In the genomic region with DNA sequence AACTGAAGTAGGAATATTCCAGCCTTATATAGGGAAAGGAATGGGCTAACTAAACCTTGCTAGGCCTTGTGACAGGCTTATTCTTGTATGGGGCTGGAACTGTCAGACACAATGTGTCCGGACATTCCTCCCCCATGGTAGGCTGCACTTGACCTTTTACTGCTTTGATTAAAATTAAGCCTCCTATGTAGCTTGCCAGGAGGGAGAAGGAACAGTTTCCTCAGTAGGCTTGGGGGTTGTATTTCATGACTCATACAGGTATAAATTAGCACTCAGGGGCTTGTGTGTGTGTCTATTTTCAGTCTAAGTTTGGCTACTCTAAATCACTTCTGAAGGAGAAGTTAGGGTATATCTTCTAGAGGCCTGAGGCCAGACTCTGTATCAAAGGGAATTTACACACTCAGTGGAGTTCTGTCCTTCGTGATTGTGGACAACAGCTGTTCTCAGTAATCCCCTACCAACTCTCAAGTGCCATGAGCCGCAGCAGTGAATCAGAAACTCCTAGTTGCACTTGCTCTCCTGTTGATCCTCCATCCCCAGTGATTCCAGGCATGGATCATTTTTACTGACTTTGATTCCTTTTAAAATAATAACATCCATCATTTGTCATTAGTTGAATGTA, we compare ENCODE assay signal across 21 cellular contexts. TPM values are rescaled to one million over a fixed set of nuclear protein-coding genes. Genes with fewer than 3 reads are reported as not detected.
A peak's percentile ranks its signal among the peaks of the same experiment; 100 is the strongest.
DNase-seq lines count a peak whose midpoint lies in the region; ATAC-seq, FAIRE-seq and TF ChIP-seq lines count a peak whose summit lies in the region.
"Had no signal": no experiment of that assay in that cellular context is flagged by ENCODE, and none has a peak within 500 bp of the region (broad histone marks: within the 10 kb centered on the region; RNA-seq: fewer than 3 reads in every experiment).

No MANE protein-coding gene starts in this region.

- H2BK5ac ChIP-seq in H1 (ENCODE audit: low read depth, low read length), result no peak overlapping the region

- H3K36me3 ChIP-seq in heart left ventricle (no peaks in the 10 kb centered on the region), H1 (ENCODE audit: control insufficient read depth in 2 of 4, insufficient read depth in 4 of 4, low read length in 3 of 4) (no peaks in the 10 kb centered on the region), neural progenitor cell (no peaks in the 10 kb centered on the region)
- H3K36me3 ChIP-seq: BE2C had no signal

- no peak for TF ChIP-seq POLR2A in heart left ventricle (IDR thresholded peaks at IDR 0.05)
- TF ChIP-seq POLR2A in H1 (IDR thresholded peaks at IDR 0.05; ENCODE audit: control extremely low read depth in 1 of 2, low read depth in 2 of 2, low read length in 2 of 2), result no peak

- FAIRE-seq in H1 (lab: Jason Lieb, UNC), result no peak
- FAIRE-seq: GM12878 had no signal

- no peak overlapping the region for H3K4me3 Mint-ChIP-seq in neural progenitor cell
- no peak overlapping the region for H3K4me3 Mint-ChIP-seq in activated T-helper 1 cell treated with anti-CD3 and anti-CD28 coated beads, Interleukin-12 subunit alpha, Interleukin-12 subunit beta, Interleukin-2, Interleukin-4 antibody, amounts not matched to agents 30 ng/mL and 10 ng/mL and 1 ng/mL, durations not matched to agents 14 hours and 24 hours and 36 hours
- H3K4me3 Mint-ChIP-seq: CD4-positive, alpha-beta memory T cell; H9; IgD-negative memory B cell had no signal

- intact Hi-C loops in heart left ventricle (cut with DNase I), result no loop called here
- intact Hi-C loops in Right ventricle myocardium inferior (cut with DNase I), result no loop called here
- intact Hi-C loops in activated T-helper 1 cell treated with anti-CD3 and anti-CD28 coated beads, Interleukin-12 subunit alpha, Interleukin-12 subunit beta, Interleukin-2, Interleukin-4 antibody, amounts not matched to agents 30 ng/mL and 10 ng/mL and 1 ng/mL, durations not matched to agents 14 hours and 24 hours and 36 hours (cut with micrococcal nuclease), result no loop called here

- DNase-seq in heart left ventricle, result no peak
- no peak for DNase-seq in Right ventricle myocardium inferior (ENCODE audit: missing footprints)
- DNase-seq in H1 (ENCODE audit: low read depth in 1 of 2, low spot score in 2 of 2), result no peak
- DNase-seq in neural progenitor cell (ENCODE audit: low spot score), result no peak
- DNase-seq in T-helper 9 cell, result no peak
- DNase-seq in activated T-helper 1 cell treated with anti-CD3 and anti-CD28 coated beads, Interleukin-12 subunit alpha, Interleukin-12 subunit beta, Interleukin-2, Interleukin-4 antibody, amounts not matched to agents 30 ng/mL and 10 ng/mL and 1 ng/mL, durations not matched to agents 14 hours and 24 hours and 36 hours (ENCODE audit: low spot score), result no peak
- DNase-seq: BE2C; CD4-positive, alpha-beta memory T cell; EL; H9; Kasumi-1; NCI-H1105; NCI-H2081; NCI-H2171 treated with DMSO at 0.1 percent for 48 hours; NCI-H774; PC-3; RPMI8226 had no signal

- H3K27me3 Mint-ChIP-seq in neural progenitor cell (ENCODE audit: insufficient read depth, low read depth), result peaks cover 2% of the 10 kb centered on the region
- no peaks in the 10 kb centered on the region for H3K27me3 Mint-ChIP-seq in activated T-helper 1 cell treated with anti-CD3 and anti-CD28 coated beads, Interleukin-12 subunit alpha, Interleukin-12 subunit beta, Interleukin-2, Interleukin-4 antibody, amounts not matched to agents 30 ng/mL and 10 ng/mL and 1 ng/mL, durations not matched to agents 14 hours and 24 hours and 36 hours (ENCODE audit: insufficient read depth)
- H3K27me3 Mint-ChIP-seq: CD4-positive, alpha-beta memory T cell; IgD-negative memory B cell had no signal

- H3K4me1 Mint-ChIP-seq in neural progenitor cell, result peaks cover 13% of the 10 kb centered on the region
- H3K4me1 Mint-ChIP-seq in activated T-helper 1 cell treated with anti-CD3 and anti-CD28 coated beads, Interleukin-12 subunit alpha, Interleukin-12 subunit beta, Interleukin-2, Interleukin-4 antibody, amounts not matched to agents 30 ng/mL and 10 ng/mL and 1 ng/mL, durations not matched to agents 14 hours and 24 hours and 36 hours (ENCODE audit: low read depth), result no peaks in the 10 kb centered on the region
- H3K4me1 Mint-ChIP-seq: CD4-positive, alpha-beta memory T cell; H9 had no signal

- no peak for TF ChIP-seq RAD21 in H1 (IDR thresholded peaks at IDR 0.05 in 1 of 2, conservative IDR thresholded peaks at IDR 0.05 in 1 of 2; ENCODE audit: low read depth in 2 of 2, low read length in 2 of 2)

- no peak overlapping the region for H3K14ac ChIP-seq in H1 (ENCODE audit: insufficient read length)

- no peak for TF ChIP-seq EP300 in H1 (IDR thresholded peaks at IDR 0.05; ENCODE audit: borderline replicate concordance in 1 of 2, low read depth in 2 of 2, low read length in 2 of 2)

- peaks cover 3% of the 10 kb centered on the region for H3K36me3 Mint-ChIP-seq in neural progenitor cell
- H3K36me3 Mint-ChIP-seq in activated T-helper 1 cell treated with anti-CD3 and anti-CD28 coated beads, Interleukin-12 subunit alpha, Interleukin-12 subunit beta, Interleukin-2, Interleukin-4 antibody, amounts not matched to agents 30 ng/mL and 10 ng/mL and 1 ng/mL, durations not matched to agents 14 hours and 24 hours and 36 hours (ENCODE audit: low read depth), result no peaks in the 10 kb centered on the region
- H3K36me3 Mint-ChIP-seq: CD4-positive, alpha-beta memory T cell; IgD-negative memory B cell had no signal

- H2AK5ac ChIP-seq in H1 (ENCODE audit: low read depth, low read length), result no peak overlapping the region

- no peak overlapping the region for H4K5ac ChIP-seq in H1 (ENCODE audit: insufficient read length, low read depth, low read length)

- H3K27ac ChIP-seq in heart left ventricle, result no peak overlapping the region
- H3K27ac ChIP-seq in H1 (ENCODE audit: low read depth, low read length), result no peak overlapping the region
- H3K27ac ChIP-seq in neural progenitor cell, result no peak overlapping the region

- no peaks in the 10 kb centered on the region; the same call in 1 of the 2 replicates for H3K79me1 ChIP-seq in H1 (ENCODE audit: low read depth, low read length)

- H2BK12ac ChIP-seq in H1 (ENCODE audit: low read depth, low read length), result no peak overlapping the region

- H4K91ac ChIP-seq in H1 (replicated peaks; ENCODE audit: insufficient read length, low read length), result no peak overlapping the region

- H3K4ac ChIP-seq in H1 (replicated peaks; ENCODE audit: insufficient read length, low read depth, low read length), result no peak overlapping the region

- POLR2A ChIA-PET in H1 (lab: Charles Lee; ENCODE audit: partially characterized antibody), result no interaction called here

- peaks cover 0 to 9% (median 0%) of the 10 kb centered on the region in 12 donors for H3K9me3 ChIP-seq in heart left ventricle
- no peaks in the 10 kb centered on the region for H3K9me3 ChIP-seq in H1 (ENCODE audit: insufficient read depth in 2 of 2, low read depth in 1 of 2, low read length in 1 of 2)
- no peaks in the 10 kb centered on the region for H3K9me3 ChIP-seq in neural progenitor cell (ENCODE audit: low read depth)
- H3K9me3 ChIP-seq: BE2C had no signal

- H2BK20ac ChIP-seq in H1 (ENCODE audit: low read length), result no peak overlapping the region

- no peaks in the 10 kb centered on the region for H3F3A ChIP-seq in neural progenitor cell (ENCODE audit: low read depth)

- H3K18ac ChIP-seq in H1 (ENCODE audit: extremely low read depth, low read length), result no peak overlapping the region

- H3K4me3 ChIP-seq in heart left ventricle, result no peak overlapping the region
- H3K4me3 ChIP-seq in H1 (ENCODE audit: extremely low read depth in 1 of 4, insufficient read depth in 2 of 4, low read depth in 3 of 4, low read length in 4 of 4), result no peak overlapping the region
- no peak overlapping the region for H3K4me3 ChIP-seq in neural progenitor cell
- H3K4me3 ChIP-seq: GM12878 had no signal

- H3K56ac ChIP-seq in H1 (replicated peaks; ENCODE audit: insufficient read length, low read depth, low read length), result no peak overlapping the region

- H3K4me2 ChIP-seq in H1 (ENCODE audit: insufficient read depth in 1 of 2, low read depth in 2 of 2, low read length in 2 of 2), result no peak overlapping the region
- no peak overlapping the region for H3K4me2 ChIP-seq in neural progenitor cell

- peak overlapping the region; percentile 54; the same call in 1 of the 2 replicates for H2BK15ac ChIP-seq in H1 (ENCODE audit: low read length)

- no peaks in the 10 kb centered on the region for H4K20me1 ChIP-seq in H1 (replicated peaks in 1 of 2; ENCODE audit: control insufficient read depth in 1 of 2, insufficient read depth in 2 of 2, low read length in 2 of 2)
- H4K20me1 ChIP-seq in neural progenitor cell (ENCODE audit: low read depth), result no peaks in the 10 kb centered on the region

- 66 to 73% (median 69%) methylated on average over 3 of the region's 3 CpGs for WGBS in heart left ventricle, 4 donors
- 89% methylated on average over 3 of the region's 3 CpGs; no CpG with 5 or more reads in 1 of the 2 experiments for WGBS in H1 (ENCODE audit: extremely low coverage in 1 of 2, insufficient coverage in 1 of 2, insufficient read length in 1 of 2, insufficient replicate concordance in 2 of 2, low coverage in 1 of 2, low lambda C conversion rate in 2 of 2, missing lambda C conversion rate in 1 of 2), 2 experiments

- H4K8ac ChIP-seq in H1 (ENCODE audit: extremely low read depth, insufficient read depth, low read length), result no peak overlapping the region

- TF ChIP-seq CTCF in heart left ventricle (IDR thresholded peaks at IDR 0.05) (no peak), H1 (IDR thresholded peaks at IDR 0.05; ENCODE audit: control extremely low read depth in 1 of 3, insufficient read depth in 1 of 3, low read depth in 1 of 3, low read length in 3 of 3) (no peak), neural progenitor cell (IDR thresholded peaks at IDR 0.05) (no peak)

- no peak overlapping the region for H2BK120ac ChIP-seq in H1 (replicated peaks; ENCODE audit: low read depth, low read length)

- ATAC-seq in heart left ventricle, result peak in 3 of 4 donors; percentile 13 to 74 (median 45)
- no peak for ATAC-seq in Right ventricle myocardium inferior
- ATAC-seq in HG02938 (IDR thresholded peaks at IDR 0.05; ENCODE audit: unreplicated experiment), result no peak
- ATAC-seq: GM12878, PC-3 had no signal

- H3K4me1 ChIP-seq in heart left ventricle (peaks cover 0 to 5% (median 0%) of the 10 kb centered on the region in 12 donors), H1 (replicated peaks in 1 of 4; ENCODE audit: control insufficient read depth in 3 of 4, insufficient read depth in 4 of 4, low read length in 3 of 4) (peaks cover 0 to 6% (median 2%) of the 10 kb centered on the region in 4 experiments; a peak in 4 of 7 replicates), neural progenitor cell (no peaks in the 10 kb centered on the region)
- H3K4me1 ChIP-seq: BE2C had no signal

- H3K9ac ChIP-seq in H1 (replicated peaks in 1 of 4; ENCODE audit: extremely low read depth in 1 of 4, low read depth in 3 of 4, low read length in 3 of 4), result no peak overlapping the region
- H3K9ac ChIP-seq in neural progenitor cell, result no peak overlapping the region

- CTCF ChIA-PET in H1 (lab: Charles Lee; ENCODE audit: partially characterized antibody), result no interaction called here

- H3K79me2 ChIP-seq in H1 (ENCODE audit: control insufficient read depth in 1 of 2, insufficient read depth in 2 of 2, low read length in 2 of 2) (peaks cover 3 to 7% of the 10 kb centered on the region in 2 experiments; a peak in 3 of 4 replicates), neural progenitor cell (ENCODE audit: low read depth) (no peaks in the 10 kb centered on the region)

- no peak overlapping the region for H3K23ac ChIP-seq in H1 (ENCODE audit: insufficient read length)

- no peaks in the 10 kb centered on the region for H3K23me2 ChIP-seq in H1 (ENCODE audit: low read depth, low read length)

- peaks cover 6% of the 10 kb centered on the region for H3K9me3 Mint-ChIP-seq in neural progenitor cell
- no peaks in the 10 kb centered on the region for H3K9me3 Mint-ChIP-seq in activated T-helper 1 cell treated with anti-CD3 and anti-CD28 coated beads, Interleukin-12 subunit alpha, Interleukin-12 subunit beta, Interleukin-2, Interleukin-4 antibody, amounts not matched to agents 30 ng/mL and 10 ng/mL and 1 ng/mL, durations not matched to agents 14 hours and 24 hours and 36 hours

- H2AFZ ChIP-seq in H1 (ENCODE audit: low read length), result no peak overlapping the region
- no peak overlapping the region for H2AFZ ChIP-seq in neural progenitor cell (replicated peaks)

- peak overlapping the region; percentile 17 for H3K27ac Mint-ChIP-seq in neural progenitor cell
- no peak overlapping the region for H3K27ac Mint-ChIP-seq in activated T-helper 1 cell treated with anti-CD3 and anti-CD28 coated beads, Interleukin-12 subunit alpha, Interleukin-12 subunit beta, Interleukin-2, Interleukin-4 antibody, amounts not matched to agents 30 ng/mL and 10 ng/mL and 1 ng/mL, durations not matched to agents 14 hours and 24 hours and 36 hours
- H3K27ac Mint-ChIP-seq: IgD-negative memory B cell had no signal

- H3K27me3 ChIP-seq in heart left ventricle, result no peaks in the 10 kb centered on the region
- no peaks in the 10 kb centered on the region for H3K27me3 ChIP-seq in H1 (replicated peaks in 1 of 4; ENCODE audit: control insufficient read depth in 3 of 4, extremely low read depth in 1 of 4, insufficient read depth in 3 of 4, low read length in 3 of 4)
- H3K27me3 ChIP-seq in neural progenitor cell, result no peaks in the 10 kb centered on the region
- H3K27me3 ChIP-seq: BE2C had no signal

RNA-seq across cellular contexts. Expression of a gene that starts 16.4 kb away (rescaled TPM):
- 1 to 10 TPM in 1 of 9 donors, under 1 TPM in 2, not detected in 6; 0.05 to 4.7 (median 0.16) TPM for total RNA-seq in heart left ventricle
- polyA plus RNA-seq in heart left ventricle, result not detected
- total RNA-seq in Right ventricle myocardium inferior, result not detected
- total RNA-seq in H1 (2021; fragmentation: NEBNext Ultra II Directional; extraction: Animal tissue kit (Norgen Biotek cat#: 25700)), result 14.6 and 16.0 TPM in 2 replicates
- polyA plus RNA-seq in H1 (2011; rRNA removed), result 3.7 and 3.9 TPM in 2 replicates
- polyA plus RNA-seq in H1 (2011; cell fraction: cytosol; rRNA removed), result 3.8 TPM
- polyA plus RNA-seq in H1 (2011; cell fraction: nucleus; rRNA removed), result 10.7 TPM
- 4.1 to 7.1 TPM (median 5.7 TPM) in 4 replicates for polyA plus RNA-seq in H1 (2012, experiment 1 of 2)
- polyA plus RNA-seq in H1 (2012, experiment 2 of 2), result 1.5 TPM
- 15.1 TPM for polyA plus RNA-seq in H1 (2013, experiment 1 of 2)
- 14.5 TPM for polyA plus RNA-seq in H1 (2013, experiment 2 of 2)
- polyA minus RNA-seq in H1 (2011; rRNA and poly(A)+ RNA removed), result 12.2 and 14.9 TPM in 2 replicates
- polyA minus RNA-seq in H1 (2011; cell fraction: cytosol; rRNA and poly(A)+ RNA removed), result 4.7 TPM
- 35.4 TPM for polyA minus RNA-seq in H1 (2011; cell fraction: nucleus; rRNA and poly(A)+ RNA removed)
- 3.9 and 4.1 TPM in 2 replicates for total RNA-seq in neural progenitor cell (ENCODE audit: low replicate concordance)
- not detected in 2 replicates for total RNA-seq in activated T-helper 1 cell treated with anti-CD3 and anti-CD28 coated beads, Interleukin-12 subunit alpha, Interleukin-12 subunit beta, Interleukin-2, Interleukin-4 antibody, amounts not matched to agents 30 ng/mL and 10 ng/mL and 1 ng/mL, durations not matched to agents 14 hours and 24 hours and 36 hours
- total RNA-seq: CD4-positive, alpha-beta memory T cell; GM12878; NCI-H460 had no signal
- polyA plus RNA-seq: CD4-positive, alpha-beta memory T cell; IgD-negative memory B cell had no signal

Comparison
In these comparisons a context has a peak if more than half of its experiments do, and no peak if none do; other contexts are left out.
1. ATAC-seq: peak in heart left ventricle (3 of 4); none in Right ventricle myocardium inferior (single experiment) and HG02938 (single experiment).